1 cellular context compared by ENCODE assay signal in the genomic region with DNA sequence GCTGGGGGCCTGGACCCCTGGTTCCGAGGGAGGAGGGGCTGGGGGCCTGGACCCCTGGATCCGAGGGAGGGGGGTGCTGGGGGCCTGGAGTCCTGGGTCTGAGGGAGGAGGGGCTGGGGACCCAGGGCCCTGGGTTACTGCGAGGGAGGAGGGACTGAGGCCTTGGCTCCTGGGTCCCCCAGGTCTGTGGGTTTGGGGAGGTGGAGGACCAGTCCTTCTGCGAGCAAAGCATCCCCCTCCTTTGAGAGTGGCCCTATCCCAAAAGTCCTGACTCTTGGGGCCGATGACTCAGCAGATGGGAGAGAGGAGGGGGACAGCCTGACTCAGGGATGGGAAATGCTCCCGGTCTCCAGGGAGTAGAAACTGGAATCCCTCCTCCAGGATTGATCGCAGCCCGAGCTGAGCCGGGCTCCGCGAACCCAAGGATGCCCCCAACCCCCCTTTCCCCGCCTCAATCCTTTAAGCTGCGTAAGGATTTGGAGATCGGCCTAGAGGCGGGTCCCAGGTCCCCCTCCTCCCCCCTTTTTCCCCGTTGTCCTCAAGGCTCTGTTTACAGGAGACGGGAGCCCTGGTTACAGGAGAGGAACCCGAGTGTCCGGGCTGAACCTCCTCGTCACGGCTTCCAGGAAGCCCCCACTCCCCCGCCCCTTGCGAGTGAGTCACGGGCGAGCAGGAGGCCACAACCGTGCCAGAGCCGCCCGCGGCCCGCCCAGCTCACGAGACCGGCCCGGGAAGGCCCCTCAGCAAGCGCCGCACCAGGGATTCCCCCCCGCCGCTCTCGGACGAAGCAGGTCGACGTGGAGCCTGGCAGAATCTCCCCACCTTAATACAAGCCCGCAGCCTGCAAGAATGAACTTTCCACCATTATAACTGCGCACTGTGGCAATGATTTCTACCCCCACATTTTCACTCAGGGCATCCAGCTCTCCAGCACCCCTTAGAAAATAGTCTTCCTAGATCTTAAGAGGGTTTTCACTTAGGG.
TF ChIP-seq lines count a peak whose summit lies in the region.

No MANE protein-coding gene starts in this region.

TF ChIP-seq in HEK293, 187 proteins besides CTCF, POLR2A, EP300 and RAD21 (continued from another document and continues in another):
- TF ChIP-seq ZNF184 (tag by site-specific recombination; IDR thresholded peaks at IDR 0.05) (peak; percentile 56), ZNF169 (tag by site-specific recombination; IDR thresholded peaks at IDR 0.05) (no peak), SP3 (tag by site-specific recombination; IDR thresholded peaks at IDR 0.05) (peak; percentile 69), ZNF549 (tag by site-specific recombination; IDR thresholded peaks at IDR 0.05) (no peak), ATF2 (tag by site-specific recombination; IDR thresholded peaks at IDR 0.05; ENCODE audit: low read depth) (no peak), ZNF544 (tag by site-specific recombination; IDR thresholded peaks at IDR 0.05) (no peak), ZNF548 (tag by site-specific recombination; IDR thresholded peaks at IDR 0.05) (no peak; the same call in 1 of the 2 replicates), ZBTB8A (tag by site-specific recombination; IDR thresholded peaks at IDR 0.05) (peak; percentile 67), ZNF155 (tag by site-specific recombination; IDR thresholded peaks at IDR 0.05) (no peak), SCRT1 (tag by site-specific recombination; IDR thresholded peaks at IDR 0.05; ENCODE audit: borderline replicate concordance) (no peak), RBAK (tag by site-specific recombination; IDR thresholded peaks at IDR 0.05) (peak; percentile 61; the same call in 1 of the 2 replicates), ZNF513 (tag by site-specific recombination; IDR thresholded peaks at IDR 0.05) (no peak), FEZF1 (tag by site-specific recombination; IDR thresholded peaks at IDR 0.05) (no peak; the same call in 1 of the 2 replicates), ZNF311 (tag by site-specific recombination; IDR thresholded peaks at IDR 0.05; ENCODE audit: borderline replicate concordance) (no peak), ZNF707 (tag by site-specific recombination; IDR thresholded peaks at IDR 0.05) (no peak), ZNF140 (tag by site-specific recombination; IDR thresholded peaks at IDR 0.05) (no peak), ZNF529 (tag by site-specific recombination; IDR thresholded peaks at IDR 0.05; ENCODE audit: insufficient replicate concordance) (no peak), ZNF426 (tag by site-specific recombination; IDR thresholded peaks at IDR 0.05) (no peak), ZSCAN23 (tag by site-specific recombination; IDR thresholded peaks at IDR 0.05) (0 out of 2 replicates have a peak, but pooled peaks have one; percentile 28), BCL11A (tag by site-specific recombination; IDR thresholded peaks at IDR 0.05; ENCODE audit: low read depth) (peak; percentile 82; the same call in 1 of the 2 replicates), PRDM1 (tag by site-specific recombination; IDR thresholded peaks at IDR 0.05) (no peak), ZNF658 (tag by site-specific recombination; IDR thresholded peaks at IDR 0.05) (no peak), ZNF660 (tag by site-specific recombination; IDR thresholded peaks at IDR 0.05) (peak; percentile 79), ZNF19 (tag by site-specific recombination; IDR thresholded peaks at IDR 0.05; ENCODE audit: low read depth) (no peak), ZBTB17 (tag by site-specific recombination; IDR thresholded peaks at IDR 0.05) (peak; percentile 97), ZNF114 (tag by site-specific recombination; IDR thresholded peaks at IDR 0.05) (no peak), ZNF837 (tag by site-specific recombination; IDR thresholded peaks at IDR 0.05) (no peak), BCL11B (tag by site-specific recombination; IDR thresholded peaks at IDR 0.05; ENCODE audit: low read depth) (peak; percentile 31; the same call in 1 of the 2 replicates), ZFP69B (tag by site-specific recombination; IDR thresholded peaks at IDR 0.05) (peak; percentile 81), HIC1 (tag by site-specific recombination; IDR thresholded peaks at IDR 0.05) (peak; percentile 90), ZNF501 (tag by site-specific recombination; IDR thresholded peaks at IDR 0.05) (peak; percentile 82), ZNF23 (tag by site-specific recombination; IDR thresholded peaks at IDR 0.05; ENCODE audit: borderline replicate concordance) (no peak), EGR2 (tag by site-specific recombination; IDR thresholded peaks at IDR 0.05; ENCODE audit: low read depth) (peak; percentile 40; the same call in 1 of the 2 replicates), ZNF48 (tag by site-specific recombination; IDR thresholded peaks at IDR 0.05) (no peak), BCL6B (tag by site-specific recombination; IDR thresholded peaks at IDR 0.05) (peak; percentile 25; the same call in 1 of the 2 replicates), ZNF776 (tag by site-specific recombination; IDR thresholded peaks at IDR 0.05; ENCODE audit: borderline replicate concordance) (no peak), ZNF248 (tag by site-specific recombination; IDR thresholded peaks at IDR 0.05) (0 out of 2 replicates have a peak, but pooled peaks have one; percentile 30), ZNF610 (tag by site-specific recombination; IDR thresholded peaks at IDR 0.05; ENCODE audit: borderline replicate concordance) (0 out of 2 replicates have a peak, but pooled peaks have one; percentile 37), ZNF473 (tag by site-specific recombination; IDR thresholded peaks at IDR 0.05) (no peak), MZF1 (tag by site-specific recombination; IDR thresholded peaks at IDR 0.05; ENCODE audit: borderline replicate concordance) (peak; percentile 65; the same call in 1 of the 2 replicates), IKZF3 (tag by site-specific recombination; IDR thresholded peaks at IDR 0.05) (peak; percentile 98), ZBTB20 (tag by site-specific recombination; IDR thresholded peaks at IDR 0.05) (peak; percentile 92), MEIS1 (CRISPR knock-in tag; IDR thresholded peaks at IDR 0.05; ENCODE audit: borderline replicate concordance) (no peak), KLF7 (tag by site-specific recombination; IDR thresholded peaks at IDR 0.05; ENCODE audit: borderline replicate concordance) (no peak), KLF1 (tag by site-specific recombination; IDR thresholded peaks at IDR 0.05) (peak; percentile 69), ZNF2 (tag by site-specific recombination; IDR thresholded peaks at IDR 0.05) (0 out of 2 replicates have a peak, but pooled peaks have one; percentile 18), ZNF221 (tag by site-specific recombination; IDR thresholded peaks at IDR 0.05; ENCODE audit: borderline replicate concordance) (peak; percentile 67), ZNF211 (tag by site-specific recombination; IDR thresholded peaks at IDR 0.05; ENCODE audit: low read depth) (no peak), ZNF843 (tag by site-specific recombination; IDR thresholded peaks at IDR 0.05) (peak; percentile 76; the same call in 1 of the 2 replicates), ZNF621 (tag by site-specific recombination; IDR thresholded peaks at IDR 0.05) (no peak), ZNF112 (tag by site-specific recombination; IDR thresholded peaks at IDR 0.05) (no peak), ZNF510 (tag by site-specific recombination; IDR thresholded peaks at IDR 0.05; ENCODE audit: insufficient replicate concordance) (no peak), ZNF175 (tag by site-specific recombination; IDR thresholded peaks at IDR 0.05) (no peak)
- TF ChIP-seq, protein P1, sequence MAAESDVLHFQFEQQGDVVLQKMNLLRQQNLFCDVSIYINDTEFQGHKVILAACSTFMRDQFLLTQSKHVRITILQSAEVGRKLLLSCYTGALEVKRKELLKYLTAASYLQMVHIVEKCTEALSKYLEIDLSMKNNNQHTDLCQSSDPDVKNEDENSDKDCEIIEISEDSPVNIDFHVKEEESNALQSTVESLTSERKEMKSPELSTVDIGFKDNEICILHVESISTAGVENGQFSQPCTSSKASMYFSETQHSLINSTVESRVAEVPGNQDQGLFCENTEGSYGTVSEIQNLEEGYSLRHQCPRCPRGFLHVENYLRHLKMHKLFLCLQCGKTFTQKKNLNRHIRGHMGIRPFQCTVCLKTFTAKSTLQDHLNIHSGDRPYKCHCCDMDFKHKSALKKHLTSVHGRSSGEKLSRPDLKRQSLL (tag by site-specific recombination; IDR thresholded peaks at IDR 0.05) = peak; percentile 47
- TF ChIP-seq, protein P2, sequence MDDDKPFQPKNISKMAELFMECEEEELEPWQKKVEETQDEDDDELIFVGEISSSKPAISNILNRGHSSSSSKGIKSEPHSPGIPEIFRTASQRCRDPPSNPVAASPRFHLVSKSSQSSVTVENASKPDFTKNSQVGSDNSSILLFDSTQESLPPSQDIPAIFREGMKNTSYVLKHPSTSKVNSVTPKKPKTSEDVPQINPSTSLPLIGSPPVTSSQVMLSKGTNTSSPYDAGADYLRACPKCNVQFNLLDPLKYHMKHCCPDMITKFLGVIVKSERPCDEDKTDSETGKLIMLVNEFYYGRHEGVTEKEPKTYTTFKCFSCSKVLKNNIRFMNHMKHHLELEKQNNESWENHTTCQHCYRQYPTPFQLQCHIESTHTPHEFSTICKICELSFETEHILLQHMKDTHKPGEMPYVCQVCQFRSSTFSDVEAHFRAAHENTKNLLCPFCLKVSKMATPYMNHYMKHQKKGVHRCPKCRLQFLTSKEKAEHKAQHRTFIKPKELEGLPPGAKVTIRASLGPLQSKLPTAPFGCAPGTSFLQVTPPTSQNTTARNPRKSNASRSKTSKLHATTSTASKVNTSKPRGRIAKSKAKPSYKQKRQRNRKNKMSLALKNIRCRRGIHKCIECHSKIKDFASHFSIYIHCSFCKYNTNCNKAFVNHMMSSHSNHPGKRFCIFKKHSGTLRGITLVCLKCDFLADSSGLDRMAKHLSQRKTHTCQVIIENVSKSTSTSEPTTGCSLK (tag by site-specific recombination; IDR thresholded peaks at IDR 0.05) = no peak
- TF ChIP-seq, protein P3, sequence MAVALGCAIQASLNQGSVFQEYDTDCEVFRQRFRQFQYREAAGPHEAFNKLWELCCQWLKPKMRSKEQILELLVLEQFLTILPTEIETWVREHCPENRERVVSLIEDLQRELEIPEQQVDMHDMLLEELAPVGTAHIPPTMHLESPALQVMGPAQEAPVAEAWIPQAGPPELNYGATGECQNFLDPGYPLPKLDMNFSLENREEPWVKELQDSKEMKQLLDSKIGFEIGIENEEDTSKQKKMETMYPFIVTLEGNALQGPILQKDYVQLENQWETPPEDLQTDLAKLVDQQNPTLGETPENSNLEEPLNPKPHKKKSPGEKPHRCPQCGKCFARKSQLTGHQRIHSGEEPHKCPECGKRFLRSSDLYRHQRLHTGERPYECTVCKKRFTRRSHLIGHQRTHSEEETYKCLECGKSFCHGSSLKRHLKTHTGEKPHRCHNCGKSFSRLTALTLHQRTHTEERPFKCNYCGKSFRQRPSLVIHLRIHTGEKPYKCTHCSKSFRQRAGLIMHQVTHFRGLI (tag by site-specific recombination; IDR thresholded peaks at IDR 0.05) = peak; percentile 66
- TF ChIP-seq, protein P4, sequence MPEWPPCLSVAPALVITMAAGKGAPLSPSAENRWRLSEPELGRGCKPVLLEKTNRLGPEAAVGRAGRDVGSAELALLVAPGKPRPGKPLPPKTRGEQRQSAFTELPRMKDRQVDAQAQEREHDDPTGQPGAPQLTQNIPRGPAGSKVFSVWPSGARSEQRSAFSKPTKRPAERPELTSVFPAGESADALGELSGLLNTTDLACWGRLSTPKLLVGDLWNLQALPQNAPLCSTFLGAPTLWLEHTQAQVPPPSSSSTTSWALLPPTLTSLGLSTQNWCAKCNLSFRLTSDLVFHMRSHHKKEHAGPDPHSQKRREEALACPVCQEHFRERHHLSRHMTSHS (tag by site-specific recombination; IDR thresholded peaks at IDR 0.05) = no peak
